Comparison of ENCODE assay signal across 1 cellular context in the genomic region with DNA sequence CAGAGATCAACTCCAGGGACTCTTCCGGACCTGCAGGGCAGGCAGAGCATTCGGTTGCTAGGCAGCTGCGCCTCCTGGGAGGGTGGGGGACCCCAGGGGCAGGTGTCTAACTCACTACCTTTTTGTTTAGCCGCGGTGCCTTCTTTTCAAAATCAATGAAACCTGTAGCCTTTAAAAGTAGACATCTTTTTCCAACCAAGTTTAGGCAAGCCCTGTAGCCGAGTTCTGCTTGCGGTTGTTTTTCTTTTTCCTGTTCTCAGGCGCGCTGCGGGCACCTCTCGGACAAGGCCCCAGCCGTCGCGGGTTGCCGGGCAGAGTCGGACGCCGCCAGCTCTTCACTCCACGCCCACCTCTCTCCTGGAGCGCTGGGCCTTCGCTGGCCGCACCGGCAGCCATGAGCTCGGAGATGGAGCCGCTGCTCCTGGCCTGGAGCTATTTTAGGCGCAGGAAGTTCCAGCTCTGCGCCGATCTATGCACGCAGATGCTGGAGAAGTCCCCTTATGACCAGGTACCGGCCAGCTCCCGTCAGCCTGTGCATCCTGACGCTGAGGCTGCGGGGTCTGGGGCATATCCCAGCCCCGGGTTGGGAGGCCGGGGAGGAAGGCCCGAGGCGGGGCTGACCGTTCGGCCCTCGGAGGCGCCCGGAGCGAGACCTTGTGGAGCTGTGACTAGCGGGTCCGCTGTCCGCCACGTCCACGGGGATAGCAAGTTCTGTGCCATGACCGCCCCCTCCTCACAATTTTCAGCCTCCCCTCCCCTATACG.
TF ChIP-seq lines count a peak whose summit lies in the region.

A gene (plus strand): TSS at position 338 of the 764 bp plus-strand sequence. CDS start 57 bp downstream, at position 395.

TF ChIP-seq in HepG2, 621 proteins besides CTCF, POLR2A, EP300 and RAD21 (continued from another document and continues in another):
- TF ChIP-seq, protein P1, sequence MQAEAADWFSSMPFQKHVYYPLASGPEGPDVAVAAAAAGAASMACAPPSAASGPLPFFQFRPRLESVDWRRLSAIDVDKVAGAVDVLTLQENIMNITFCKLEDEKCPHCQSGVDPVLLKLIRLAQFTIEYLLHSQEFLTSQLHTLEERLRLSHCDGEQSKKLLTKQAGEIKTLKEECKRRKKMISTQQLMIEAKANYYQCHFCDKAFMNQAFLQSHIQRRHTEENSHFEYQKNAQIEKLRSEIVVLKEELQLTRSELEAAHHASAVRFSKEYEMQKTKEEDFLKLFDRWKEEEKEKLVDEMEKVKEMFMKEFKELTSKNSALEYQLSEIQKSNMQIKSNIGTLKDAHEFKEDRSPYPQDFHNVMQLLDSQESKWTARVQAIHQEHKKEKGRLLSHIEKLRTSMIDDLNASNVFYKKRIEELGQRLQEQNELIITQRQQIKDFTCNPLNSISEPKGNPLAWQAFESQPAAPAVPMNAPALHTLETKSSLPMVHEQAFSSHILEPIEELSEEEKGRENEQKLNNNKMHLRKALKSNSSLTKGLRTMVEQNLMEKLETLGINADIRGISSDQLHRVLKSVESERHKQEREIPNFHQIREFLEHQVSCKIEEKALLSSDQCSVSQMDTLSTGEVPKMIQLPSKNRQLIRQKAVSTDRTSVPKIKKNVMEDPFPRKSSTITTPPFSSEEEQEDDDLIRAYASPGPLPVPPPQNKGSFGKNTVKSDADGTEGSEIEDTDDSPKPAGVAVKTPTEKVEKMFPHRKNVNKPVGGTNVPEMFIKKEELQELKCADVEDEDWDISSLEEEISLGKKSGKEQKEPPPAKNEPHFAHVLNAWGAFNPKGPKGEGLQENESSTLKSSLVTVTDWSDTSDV (CRISPR knock-in tag; IDR thresholded peaks at IDR 0.05), result 0 out of 2 replicates have a peak, but pooled peaks have one; percentile 59
- no peak for TF ChIP-seq ZNF773 (CRISPR knock-in tag; IDR thresholded peaks at IDR 0.05; ENCODE audit: borderline replicate concordance)
- TF ChIP-seq ZNF343 (CRISPR knock-in tag; IDR thresholded peaks at IDR 0.05), result 0 out of 2 replicates have a peak, but pooled peaks have one; percentile 27
- TF ChIP-seq ZNF572 (CRISPR knock-in tag; IDR thresholded peaks at IDR 0.05), result no peak
- TF ChIP-seq YY1 (IDR thresholded peaks at IDR 0.05; ENCODE audit: insufficient read depth, insufficient replicate concordance, low read depth, low read length), result peak; percentile 84
- TF ChIP-seq, protein P2, sequence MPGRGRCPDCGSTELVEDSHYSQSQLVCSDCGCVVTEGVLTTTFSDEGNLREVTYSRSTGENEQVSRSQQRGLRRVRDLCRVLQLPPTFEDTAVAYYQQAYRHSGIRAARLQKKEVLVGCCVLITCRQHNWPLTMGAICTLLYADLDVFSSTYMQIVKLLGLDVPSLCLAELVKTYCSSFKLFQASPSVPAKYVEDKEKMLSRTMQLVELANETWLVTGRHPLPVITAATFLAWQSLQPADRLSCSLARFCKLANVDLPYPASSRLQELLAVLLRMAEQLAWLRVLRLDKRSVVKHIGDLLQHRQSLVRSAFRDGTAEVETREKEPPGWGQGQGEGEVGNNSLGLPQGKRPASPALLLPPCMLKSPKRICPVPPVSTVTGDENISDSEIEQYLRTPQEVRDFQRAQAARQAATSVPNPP (CRISPR knock-in tag; IDR thresholded peaks at IDR 0.05), result no peak
- no peak for TF ChIP-seq CREB1 (IDR thresholded peaks at IDR 0.05)
- peak; percentile 45; the same call in 1 of the 2 replicates for TF ChIP-seq CREB1 (CRISPR knock-in tag; IDR thresholded peaks at IDR 0.05)
- no peak for TF ChIP-seq DPF2 (CRISPR knock-in tag; IDR thresholded peaks at IDR 0.05; ENCODE audit: borderline replicate concordance, low read depth)
- TF ChIP-seq GPN1 (CRISPR knock-in tag; IDR thresholded peaks at IDR 0.05; ENCODE audit: borderline replicate concordance), result 0 out of 2 replicates have a peak, but pooled peaks have one; percentile 29
- no peak for TF ChIP-seq GABPA (IDR thresholded peaks at IDR 0.05; ENCODE audit: low read depth, low read length)
- peak; percentile 23; the same call in 1 of the 2 replicates for TF ChIP-seq GABPA (CRISPR knock-in tag; IDR thresholded peaks at IDR 0.05; ENCODE audit: low read depth)
- 0 out of 2 replicates have a peak, but pooled peaks have one; percentile 34 for TF ChIP-seq ZNF567 (CRISPR knock-in tag; IDR thresholded peaks at IDR 0.05; ENCODE audit: borderline replicate concordance)
- TF ChIP-seq ZNF354B (CRISPR knock-in tag; IDR thresholded peaks at IDR 0.05), result no peak
- 0 out of 2 replicates have a peak, but pooled peaks have one; percentile 53 for TF ChIP-seq KLF15 (CRISPR knock-in tag; IDR thresholded peaks at IDR 0.05; ENCODE audit: borderline replicate concordance)
- no peak for TF ChIP-seq PCBP2 (optimal IDR thresholded peaks at IDR 0.05; ENCODE audit: low read depth, low read length, poor library complexity, severe bottlenecking)
- TF ChIP-seq ZNF564 (CRISPR knock-in tag; IDR thresholded peaks at IDR 0.05), result peak; percentile 72; the same call in 1 of the 2 replicates
- TF ChIP-seq KDM3A (CRISPR knock-in tag; IDR thresholded peaks at IDR 0.05; ENCODE audit: low read depth), result no peak
- 0 out of 2 replicates have a peak, but pooled peaks have one; percentile 32 for TF ChIP-seq ZNF792 (CRISPR knock-in tag; IDR thresholded peaks at IDR 0.05)
- peak; percentile 75 for TF ChIP-seq DMAP1 (CRISPR knock-in tag; IDR thresholded peaks at IDR 0.05)
- TF ChIP-seq, protein P3, sequence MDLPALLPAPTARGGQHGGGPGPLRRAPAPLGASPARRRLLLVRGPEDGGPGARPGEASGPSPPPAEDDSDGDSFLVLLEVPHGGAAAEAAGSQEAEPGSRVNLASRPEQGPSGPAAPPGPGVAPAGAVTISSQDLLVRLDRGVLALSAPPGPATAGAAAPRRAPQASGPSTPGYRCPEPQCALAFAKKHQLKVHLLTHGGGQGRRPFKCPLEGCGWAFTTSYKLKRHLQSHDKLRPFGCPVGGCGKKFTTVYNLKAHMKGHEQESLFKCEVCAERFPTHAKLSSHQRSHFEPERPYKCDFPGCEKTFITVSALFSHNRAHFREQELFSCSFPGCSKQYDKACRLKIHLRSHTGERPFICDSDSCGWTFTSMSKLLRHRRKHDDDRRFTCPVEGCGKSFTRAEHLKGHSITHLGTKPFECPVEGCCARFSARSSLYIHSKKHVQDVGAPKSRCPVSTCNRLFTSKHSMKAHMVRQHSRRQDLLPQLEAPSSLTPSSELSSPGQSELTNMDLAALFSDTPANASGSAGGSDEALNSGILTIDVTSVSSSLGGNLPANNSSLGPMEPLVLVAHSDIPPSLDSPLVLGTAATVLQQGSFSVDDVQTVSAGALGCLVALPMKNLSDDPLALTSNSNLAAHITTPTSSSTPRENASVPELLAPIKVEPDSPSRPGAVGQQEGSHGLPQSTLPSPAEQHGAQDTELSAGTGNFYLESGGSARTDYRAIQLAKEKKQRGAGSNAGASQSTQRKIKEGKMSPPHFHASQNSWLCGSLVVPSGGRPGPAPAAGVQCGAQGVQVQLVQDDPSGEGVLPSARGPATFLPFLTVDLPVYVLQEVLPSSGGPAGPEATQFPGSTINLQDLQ (CRISPR knock-in tag; IDR thresholded peaks at IDR 0.05), result no peak; the same call in 1 of the 2 replicates
- TF ChIP-seq HNRNPH1 (optimal IDR thresholded peaks at IDR 0.05; ENCODE audit: low read depth, low read length), result no peak
- no peak for TF ChIP-seq ZSCAN9 (CRISPR knock-in tag; IDR thresholded peaks at IDR 0.05; ENCODE audit: borderline replicate concordance)
- TF ChIP-seq TP53 (CRISPR knock-in tag; conservative IDR thresholded peaks at IDR 0.05), result no peak; the same call in 1 of the 2 replicates
- TF ChIP-seq ZNF496 (CRISPR knock-in tag; IDR thresholded peaks at IDR 0.05; ENCODE audit: insufficient replicate concordance), result no peak
- no peak for TF ChIP-seq MED13 (CRISPR knock-in tag; IDR thresholded peaks at IDR 0.05)
- TF ChIP-seq, protein P4, sequence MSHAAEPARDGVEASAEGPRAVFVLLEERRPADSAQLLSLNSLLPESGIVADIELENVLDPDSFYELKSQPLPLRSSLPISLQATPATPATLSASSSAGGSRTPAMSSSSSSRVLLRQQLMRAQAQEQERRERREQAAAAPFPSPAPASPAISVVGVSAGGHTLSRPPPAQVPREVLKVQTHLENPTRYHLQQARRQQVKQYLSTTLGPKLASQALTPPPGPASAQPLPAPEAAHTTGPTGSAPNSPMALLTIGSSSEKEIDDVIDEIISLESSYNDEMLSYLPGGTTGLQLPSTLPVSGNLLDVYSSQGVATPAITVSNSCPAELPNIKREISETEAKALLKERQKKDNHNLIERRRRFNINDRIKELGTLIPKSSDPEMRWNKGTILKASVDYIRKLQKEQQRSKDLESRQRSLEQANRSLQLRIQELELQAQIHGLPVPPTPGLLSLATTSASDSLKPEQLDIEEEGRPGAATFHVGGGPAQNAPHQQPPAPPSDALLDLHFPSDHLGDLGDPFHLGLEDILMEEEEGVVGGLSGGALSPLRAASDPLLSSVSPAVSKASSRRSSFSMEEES (CRISPR knock-in tag; IDR thresholded peaks at IDR 0.05), result no peak
- TF ChIP-seq ZNF24 (IDR thresholded peaks at IDR 0.05), result no peak
- peak; percentile 81 for TF ChIP-seq GABPB1 (CRISPR knock-in tag; IDR thresholded peaks at IDR 0.05)
- TF ChIP-seq, protein P5, sequence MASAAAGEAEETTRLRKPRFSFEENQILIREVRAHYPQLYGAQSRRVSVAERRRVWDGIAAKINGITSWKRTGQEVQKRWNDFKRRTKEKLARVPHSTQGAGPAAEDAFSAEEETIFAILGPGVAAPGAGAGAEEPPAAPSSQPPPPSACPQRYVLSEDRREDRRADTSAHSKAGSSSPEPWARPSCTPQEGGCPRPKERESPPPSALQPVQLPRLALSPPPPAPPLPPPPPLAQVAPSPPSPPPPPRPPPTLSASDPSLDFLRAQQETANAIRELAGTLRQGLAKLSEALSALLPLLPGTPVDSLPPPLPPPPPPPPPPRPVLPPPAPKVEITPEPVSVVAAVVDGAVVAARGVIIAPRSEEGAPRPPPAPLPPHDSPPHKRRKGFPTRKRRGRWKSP (CRISPR knock-in tag; IDR thresholded peaks at IDR 0.05), result peak; percentile 84
- TF ChIP-seq ZBTB38 (CRISPR knock-in tag; IDR thresholded peaks at IDR 0.05), result peak; percentile 84
- TF ChIP-seq ZNF256 (CRISPR knock-in tag; conservative IDR thresholded peaks at IDR 0.05), result no peak
- TF ChIP-seq KLF11 (CRISPR knock-in tag; IDR thresholded peaks at IDR 0.05), result peak; percentile 85; the same call in 1 of the 2 replicates
- TF ChIP-seq, protein P6, sequence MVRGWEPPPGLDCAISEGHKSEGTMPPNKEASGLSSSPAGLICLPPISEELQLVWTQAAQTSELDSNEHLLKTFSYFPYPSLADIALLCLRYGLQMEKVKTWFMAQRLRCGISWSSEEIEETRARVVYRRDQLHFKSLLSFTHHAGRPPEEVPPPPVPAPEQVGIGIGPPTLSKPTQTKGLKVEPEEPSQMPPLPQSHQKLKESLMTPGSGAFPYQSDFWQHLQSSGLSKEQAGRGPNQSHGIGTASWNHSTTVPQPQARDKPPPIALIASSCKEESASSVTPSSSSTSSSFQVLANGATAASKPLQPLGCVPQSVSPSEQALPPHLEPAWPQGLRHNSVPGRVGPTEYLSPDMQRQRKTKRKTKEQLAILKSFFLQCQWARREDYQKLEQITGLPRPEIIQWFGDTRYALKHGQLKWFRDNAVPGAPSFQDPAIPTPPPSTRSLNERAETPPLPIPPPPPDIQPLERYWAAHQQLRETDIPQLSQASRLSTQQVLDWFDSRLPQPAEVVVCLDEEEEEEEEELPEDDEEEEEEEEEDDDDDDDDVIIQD (CRISPR knock-in tag; IDR thresholded peaks at IDR 0.05; ENCODE audit: low read depth), result no peak
- no peak for TF ChIP-seq PAF1 (CRISPR knock-in tag; IDR thresholded peaks at IDR 0.05)
- TF ChIP-seq ZSCAN29 (CRISPR knock-in tag; conservative IDR thresholded peaks at IDR 0.05), result no peak
- TF ChIP-seq ZNF17 (CRISPR knock-in tag; IDR thresholded peaks at IDR 0.05), result no peak
- TF ChIP-seq JDP2 (CRISPR knock-in tag; IDR thresholded peaks at IDR 0.05; ENCODE audit: borderline replicate concordance), result no peak
- TF ChIP-seq MTF2 (CRISPR knock-in tag; IDR thresholded peaks at IDR 0.05; ENCODE audit: borderline replicate concordance), result no peak; the same call in 1 of the 2 replicates
- TF ChIP-seq, protein P7, sequence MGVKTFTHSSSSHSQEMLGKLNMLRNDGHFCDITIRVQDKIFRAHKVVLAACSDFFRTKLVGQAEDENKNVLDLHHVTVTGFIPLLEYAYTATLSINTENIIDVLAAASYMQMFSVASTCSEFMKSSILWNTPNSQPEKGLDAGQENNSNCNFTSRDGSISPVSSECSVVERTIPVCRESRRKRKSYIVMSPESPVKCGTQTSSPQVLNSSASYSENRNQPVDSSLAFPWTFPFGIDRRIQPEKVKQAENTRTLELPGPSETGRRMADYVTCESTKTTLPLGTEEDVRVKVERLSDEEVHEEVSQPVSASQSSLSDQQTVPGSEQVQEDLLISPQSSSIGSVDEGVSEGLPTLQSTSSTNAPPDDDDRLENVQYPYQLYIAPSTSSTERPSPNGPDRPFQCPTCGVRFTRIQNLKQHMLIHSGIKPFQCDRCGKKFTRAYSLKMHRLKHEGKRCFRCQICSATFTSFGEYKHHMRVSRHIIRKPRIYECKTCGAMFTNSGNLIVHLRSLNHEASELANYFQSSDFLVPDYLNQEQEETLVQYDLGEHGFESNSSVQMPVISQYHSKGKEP (CRISPR knock-in tag; IDR thresholded peaks at IDR 0.05), result no peak
- TF ChIP-seq, protein P8, sequence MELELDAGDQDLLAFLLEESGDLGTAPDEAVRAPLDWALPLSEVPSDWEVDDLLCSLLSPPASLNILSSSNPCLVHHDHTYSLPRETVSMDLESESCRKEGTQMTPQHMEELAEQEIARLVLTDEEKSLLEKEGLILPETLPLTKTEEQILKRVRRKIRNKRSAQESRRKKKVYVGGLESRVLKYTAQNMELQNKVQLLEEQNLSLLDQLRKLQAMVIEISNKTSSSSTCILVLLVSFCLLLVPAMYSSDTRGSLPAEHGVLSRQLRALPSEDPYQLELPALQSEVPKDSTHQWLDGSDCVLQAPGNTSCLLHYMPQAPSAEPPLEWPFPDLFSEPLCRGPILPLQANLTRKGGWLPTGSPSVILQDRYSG (CRISPR knock-in tag; IDR thresholded peaks at IDR 0.05), result no peak
- no peak for TF ChIP-seq GTF2F1 (IDR thresholded peaks at IDR 0.05; ENCODE audit: low read length)
- no peak for TF ChIP-seq NCOA5 (CRISPR knock-in tag; IDR thresholded peaks at IDR 0.05)
- TF ChIP-seq, protein P9, sequence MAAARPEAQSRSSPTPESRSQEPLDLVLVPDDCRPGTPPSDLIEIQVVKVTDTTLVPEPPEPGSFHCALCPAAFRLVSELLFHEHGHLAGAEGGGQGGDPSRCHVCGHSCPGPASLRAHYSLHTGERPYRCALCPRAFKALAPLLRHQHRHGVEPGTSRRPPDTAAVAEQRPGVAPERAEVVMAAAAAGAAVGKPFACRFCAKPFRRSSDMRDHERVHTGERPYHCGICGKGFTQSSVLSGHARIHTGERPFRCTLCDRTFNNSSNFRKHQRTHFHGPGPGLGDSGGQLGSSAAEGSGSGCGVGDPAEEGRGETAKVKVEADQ (CRISPR knock-in tag; IDR thresholded peaks at IDR 0.05; ENCODE audit: borderline replicate concordance), result peak; percentile 69; the same call in 1 of the 2 replicates
